In the genomic region with DNA sequence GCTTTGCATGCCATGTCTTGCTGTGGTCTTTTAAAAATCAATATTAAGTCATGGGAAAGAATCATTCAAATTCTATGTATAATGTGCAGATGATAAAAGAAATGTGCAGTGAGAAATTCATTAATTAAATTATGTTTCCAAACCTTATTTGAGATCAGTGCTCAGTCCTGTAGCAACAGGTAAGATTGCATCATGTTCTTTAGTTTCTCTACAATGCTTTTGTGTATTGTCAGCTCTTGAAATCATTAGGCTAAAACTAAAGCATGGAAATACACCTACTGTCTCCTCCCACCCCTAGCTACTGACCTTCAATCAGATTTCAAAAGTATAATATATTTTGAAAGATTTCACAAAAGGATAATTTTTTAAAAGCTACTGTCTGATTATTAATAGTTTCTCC, we compare ENCODE assay signal across 9 cellular contexts.
"Had no signal": no experiment of that assay in that cellular context is flagged by ENCODE, and none has a peak within 500 bp of the region (broad histone marks: within the 10 kb centered on the region; RNA-seq: fewer than 3 reads in every experiment).

No MANE protein-coding gene starts in this region.

- H3K27me3 Mint-ChIP-seq: IgD-negative memory B cell had no signal

- ATAC-seq: HepG2 had no signal

- FAIRE-seq: H54, HepG2 had no signal

- H3K27ac Mint-ChIP-seq: H9, HFFc6, IgD-negative memory B cell had no signal

- H3K4me1 Mint-ChIP-seq: IgD-negative memory B cell had no signal

- DNase-seq: GOT3, H9, HCEC 1CT, HFFc6, KBM-7 had no signal

- H3K36me3 Mint-ChIP-seq: IgD-negative memory B cell had no signal

- H3K27ac ChIP-seq: HL-60 had no signal

- H3K9me3 Mint-ChIP-seq: H9, HFFc6 had no signal

- H3K4me3 Mint-ChIP-seq: H9, HFFc6, IgD-negative memory B cell had no signal
